Comparison of ENCODE assay signal across 19 cellular contexts in the genomic region with DNA sequence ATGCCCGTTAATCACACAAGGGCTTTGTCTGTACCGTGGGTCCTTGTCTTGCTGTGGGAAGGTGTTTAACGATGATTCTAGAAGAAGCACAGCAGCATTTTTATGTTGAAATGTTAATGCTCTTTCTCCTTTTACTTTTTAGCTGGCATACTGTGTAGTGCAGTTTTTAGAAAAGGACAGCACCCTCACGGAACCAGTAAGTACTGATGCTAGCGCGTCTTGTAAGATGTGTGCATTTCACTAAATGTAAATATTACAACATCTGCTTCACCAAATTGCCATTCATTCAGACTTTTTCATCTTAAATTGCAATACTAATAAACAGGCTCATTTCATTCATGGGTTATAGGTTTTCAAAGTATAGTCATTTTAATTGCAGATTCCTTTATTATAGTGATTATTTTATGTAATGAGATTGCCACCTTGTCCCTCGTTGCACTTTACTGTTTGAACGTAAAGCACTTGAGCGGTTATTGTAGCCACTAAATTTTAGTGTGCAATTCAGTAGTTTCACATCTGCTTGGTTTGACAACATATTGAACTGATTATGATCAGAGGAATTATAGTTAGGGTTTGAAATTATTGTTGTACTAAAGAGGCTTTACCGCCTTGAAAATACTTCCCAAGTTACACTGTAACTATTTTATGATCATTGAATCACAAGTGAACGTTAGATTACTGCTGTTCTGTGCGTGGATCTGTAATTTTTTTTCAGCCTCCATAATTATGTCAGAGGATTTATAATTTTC.
"Had no signal": no experiment of that assay in that cellular context is flagged by ENCODE, and none has a peak within 500 bp of the region (broad histone marks: within the 10 kb centered on the region; RNA-seq: fewer than 3 reads in every experiment).

No MANE protein-coding gene starts in this region.

- DNase-seq: cerebellar nuclear complex; colonic mucosa; dermis blood vessel endothelial cell; erythroblast; foreskin melanocyte; kidney; left cardiac atrium; mesendoderm; naive thymus-derived CD4-positive, alpha-beta T cell; right cardiac atrium; stimulated activated CD4-positive, alpha-beta T cell treated with anti-CD3 and anti-CD28 coated beads, Interleukin-2, amount 100 ng/mL, for 48 hours; stomach; substantia nigra; trophoblast cell had no signal

- H3K4me1 ChIP-seq: colonic mucosa, stomach had no signal

- H3K4me2 ChIP-seq: hepatocyte, smooth muscle cell had no signal

- ATAC-seq: left cardiac atrium; naive thymus-derived CD4-positive, alpha-beta T cell; right cardiac atrium had no signal

- H2AFZ ChIP-seq: hepatocyte had no signal

- H3K4me3 ChIP-seq: colonic mucosa, hepatocyte, smooth muscle cell, stomach, thoracic aorta had no signal

- H3K27ac ChIP-seq: colonic mucosa, hepatocyte, neutrophil, stomach, thoracic aorta had no signal

- H3K27me3 Mint-ChIP-seq: naive thymus-derived CD4-positive, alpha-beta T cell had no signal

- H3K27me3 ChIP-seq: colonic mucosa, hepatocyte, neutrophil, stomach had no signal

- FAIRE-seq: endothelial cell of umbilical vein, kidney had no signal

- H3K79me2 ChIP-seq: hepatocyte had no signal

- H3K9me3 ChIP-seq: colonic mucosa, neutrophil, stomach, thoracic aorta had no signal

- H3K36me3 ChIP-seq: colonic mucosa had no signal

- H3K4me3 Mint-ChIP-seq: naive thymus-derived CD4-positive, alpha-beta T cell had no signal
